Comparison of ENCODE assay signal across 8 cellular contexts in the genomic region with DNA sequence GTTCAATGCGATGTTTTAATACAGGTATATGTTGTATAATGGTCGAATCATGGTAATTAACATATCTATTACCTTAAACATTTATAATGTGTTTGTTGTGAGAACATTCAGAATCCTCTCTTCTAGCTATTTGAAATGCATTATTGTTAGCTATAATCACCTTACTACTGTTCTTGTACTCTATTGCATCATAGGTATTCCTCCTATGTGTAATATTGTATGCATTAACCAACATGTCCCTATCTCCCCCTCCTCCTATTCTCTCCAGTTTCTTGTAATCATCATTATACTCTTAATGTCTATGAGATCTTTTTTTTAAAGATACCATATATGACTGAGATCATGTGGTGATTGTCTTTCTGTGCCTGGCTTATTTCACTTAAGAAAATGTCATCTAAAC.
"Had no signal": no experiment of that assay in that cellular context is flagged by ENCODE, and none has a peak within 500 bp of the region (broad histone marks: within the 10 kb centered on the region; RNA-seq: fewer than 3 reads in every experiment).

No MANE protein-coding gene starts in this region.

- FAIRE-seq: G401.6, GM12878, GM12891, GM12892, GM18507, GM19239 had no signal

- H3K4me3 ChIP-seq: GM12878 had no signal

- ATAC-seq: GM12878 had no signal

- DNase-seq: GDM1, GF-D8 had no signal
